8 cellular contexts compared by ENCODE assay signal in the genomic region with DNA sequence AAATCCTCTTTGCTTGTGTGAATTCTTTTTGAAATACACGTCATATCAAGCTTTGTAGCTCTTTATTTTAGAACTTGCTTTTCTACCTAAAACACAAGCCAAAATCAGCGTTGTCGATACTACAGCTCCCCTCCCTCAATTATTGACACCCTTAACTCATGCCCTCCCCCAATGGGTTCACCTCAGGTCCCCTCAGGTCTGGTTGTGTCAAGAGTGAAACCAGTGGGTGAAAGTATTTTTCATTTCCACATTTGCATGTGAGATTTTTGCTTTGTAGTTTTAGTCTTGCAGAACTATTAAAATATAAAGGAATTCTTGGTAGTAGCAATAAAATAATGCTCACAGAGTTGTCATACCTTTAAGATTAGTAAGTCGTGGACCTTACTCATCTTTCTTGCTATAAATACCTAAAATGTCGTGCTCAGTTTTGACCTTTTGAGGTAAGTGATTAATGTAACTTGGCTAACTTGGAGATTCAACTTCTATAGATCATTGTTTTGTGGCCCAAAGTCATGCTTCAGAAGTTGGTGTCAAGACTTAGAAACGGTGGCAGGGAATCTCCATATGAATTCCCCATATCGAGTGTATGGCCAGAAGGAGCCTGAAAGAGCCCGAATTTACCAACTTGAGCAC. TPM values are rescaled to one million over a fixed set of nuclear protein-coding genes. Genes with fewer than 3 reads are reported as not detected.
A peak's percentile ranks its signal among the peaks of the same experiment; 100 is the strongest.
DNase-seq lines count a peak whose midpoint lies in the region; ATAC-seq and TF ChIP-seq lines count a peak whose summit lies in the region.

No MANE protein-coding gene starts in this region.

- no peaks in the 10 kb centered on the region for H3K9me3 Mint-ChIP-seq in neural crest cell

- no peaks in the 10 kb centered on the region for H4K20me1 ChIP-seq in SK-N-SH (ENCODE audit: insufficient read depth)

- ATAC-seq in SK-N-SH treated with all-trans-retinoic acid at 6 μM for 48 hours = no peak
- ATAC-seq in HG03159 (IDR thresholded peaks at IDR 0.05; ENCODE audit: unreplicated experiment) = peak; percentile 44

- H3K79me2 ChIP-seq in SK-N-SH (ENCODE audit: insufficient read depth) = peaks cover 43% of the 10 kb centered on the region

- TF ChIP-seq POLR2A in testis (IDR thresholded peaks at IDR 0.05) (no peak), adrenal gland (IDR thresholded peaks at IDR 0.05) (no peak)

- peak overlapping the region; percentile 89 for H3K4me3 Mint-ChIP-seq in neural crest cell

- no peaks in the 10 kb centered on the region for H3K9me3 ChIP-seq in SK-N-SH
- no peaks in the 10 kb centered on the region for H3K9me3 ChIP-seq in testis
- no peaks in the 10 kb centered on the region for H3K9me3 ChIP-seq in adrenal gland (replicated peaks in 1 of 3)

- intact Hi-C loops in testis (cut with DNase I; ENCODE audit: low total_unique reads) (no loop called here), adrenal gland (cut with DNase I) (no loop called here)

- no peak overlapping the region for H3K27ac Mint-ChIP-seq in neural crest cell (ENCODE audit: unreplicated experiment)

- CTCF ChIA-PET in SK-N-SH (lab: Yijun Ruan, JAX) = no interaction called here

- no peak for TF ChIP-seq EP300 in SK-N-SH (IDR thresholded peaks at IDR 0.05; ENCODE audit: borderline replicate concordance in 1 of 2, low read depth in 1 of 2, low read length in 1 of 2)

- H3K27me3 Mint-ChIP-seq in neural crest cell (ENCODE audit: low read depth) = peaks cover 2% of the 10 kb centered on the region

- H3K4me3 ChIP-seq in SK-N-SH (ENCODE audit: low read depth in 2 of 2, low read length in 1 of 2) (peak overlapping the region; percentile 77 to 94), testis (no peak overlapping the region), adrenal gland (no peak overlapping the region)

- peak overlapping the region; percentile 92; the same call in 1 of the 2 replicates for H2AFZ ChIP-seq in SK-N-SH (ENCODE audit: low read depth)

- H3K36me3 ChIP-seq in SK-N-SH (replicated peaks in 1 of 2; ENCODE audit: control insufficient read depth in 1 of 2, insufficient read depth in 2 of 2, low read length in 1 of 2) = no peaks in the 10 kb centered on the region
- no peaks in the 10 kb centered on the region for H3K36me3 ChIP-seq in testis (ENCODE audit: low read depth, missing control alignments)
- no peaks in the 10 kb centered on the region for H3K36me3 ChIP-seq in adrenal gland (replicated peaks in 1 of 2)

- TF ChIP-seq CTCF in SK-N-SH (IDR thresholded peaks at IDR 0.05) (no peak), neural crest cell (conservative IDR thresholded peaks at IDR 0.05) (no peak), testis (IDR thresholded peaks at IDR 0.05) (no peak), adrenal gland (IDR thresholded peaks at IDR 0.05) (no peak)

- H3K9me2 ChIP-seq in SK-N-SH = no peaks in the 10 kb centered on the region

- DNase-seq in SK-N-SH (no peak), amniotic stem cell (lab: John Stamatoyannopoulos, UW) (peak; percentile 11), neural crest cell (ENCODE audit: low read depth, low spot score) (no peak), testis (no peak), 8988T (no peak), adrenal gland (no peak)

- H3K4me1 Mint-ChIP-seq in neural crest cell = peaks cover 25% of the 10 kb centered on the region

- H3K4me1 ChIP-seq in SK-N-SH (ENCODE audit: control insufficient read depth in 1 of 2, insufficient read depth in 2 of 2, low read depth in 1 of 2, low read length in 1 of 2) (peaks cover 11 to 12% of the 10 kb centered on the region in 2 experiments), testis (peaks cover 10% of the 10 kb centered on the region), adrenal gland (replicated peaks in 1 of 2) (peaks cover 7 to 18% of the 10 kb centered on the region in 2 donors)

- POLR2A ChIA-PET in SK-N-SH (lab: Yijun Ruan, JAX) = no interaction called here

- peak overlapping the region; percentile 85 for H3K4me2 ChIP-seq in SK-N-SH

- 69% methylated on average over 8 of the region's 8 CpGs for WGBS in SK-N-SH (ENCODE audit: low lambda C conversion rate)
- WGBS in testis, 2 donors = 65 to 72% methylated on average over 8 of the region's 8 CpGs
- WGBS in adrenal gland, 4 donors = 71 to 80% (median 76%) methylated on average over 8 of the region's 8 CpGs

- H3K36me3 Mint-ChIP-seq in neural crest cell (ENCODE audit: low read depth) = no peaks in the 10 kb centered on the region

- H3F3A ChIP-seq in SK-N-SH (replicated peaks; ENCODE audit: insufficient read depth) = peaks cover 15% of the 10 kb centered on the region

- TF ChIP-seq RAD21 in SK-N-SH (IDR thresholded peaks at IDR 0.05; ENCODE audit: low read length) = no peak

- H3K27me3 ChIP-seq in SK-N-SH (ENCODE audit: insufficient read depth) = no peaks in the 10 kb centered on the region
- no peaks in the 10 kb centered on the region for H3K27me3 ChIP-seq in testis
- no peaks in the 10 kb centered on the region for H3K27me3 ChIP-seq in adrenal gland

- peak overlapping the region; percentile 83 for H3K9ac ChIP-seq in SK-N-SH

- peak overlapping the region in 1 of 2 experiments; percentile 66; a peak in 2 of 4 replicates for H3K27ac ChIP-seq in SK-N-SH (ENCODE audit: low read depth in 2 of 2, low read length in 1 of 2)
- no peak overlapping the region for H3K27ac ChIP-seq in testis
- H3K27ac ChIP-seq in adrenal gland = no peak overlapping the region

TF ChIP-seq in SK-N-SH, 30 proteins besides CTCF, POLR2A, EP300 and RAD21 (continues in another document):
- TF ChIP-seq, protein P1, sequence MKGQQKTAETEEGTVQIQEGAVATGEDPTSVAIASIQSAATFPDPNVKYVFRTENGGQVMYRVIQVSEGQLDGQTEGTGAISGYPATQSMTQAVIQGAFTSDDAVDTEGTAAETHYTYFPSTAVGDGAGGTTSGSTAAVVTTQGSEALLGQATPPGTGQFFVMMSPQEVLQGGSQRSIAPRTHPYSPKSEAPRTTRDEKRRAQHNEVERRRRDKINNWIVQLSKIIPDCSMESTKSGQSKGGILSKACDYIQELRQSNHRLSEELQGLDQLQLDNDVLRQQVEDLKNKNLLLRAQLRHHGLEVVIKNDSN (IDR thresholded peaks at IDR 0.05; ENCODE audit: borderline replicate concordance, low read depth) = no peak
- no peak for TF ChIP-seq TAF1 (IDR thresholded peaks at IDR 0.05; ENCODE audit: borderline replicate concordance, low read depth, low read length)
- peak; percentile 29; the same call in 1 of the 2 replicates for TF ChIP-seq TCF12 (IDR thresholded peaks at IDR 0.05)
- TF ChIP-seq FOSL2 (IDR thresholded peaks at IDR 0.05; ENCODE audit: borderline replicate concordance, low read depth) = peak; percentile 34; the same call in 1 of the 2 replicates
- TF ChIP-seq, protein P2, sequence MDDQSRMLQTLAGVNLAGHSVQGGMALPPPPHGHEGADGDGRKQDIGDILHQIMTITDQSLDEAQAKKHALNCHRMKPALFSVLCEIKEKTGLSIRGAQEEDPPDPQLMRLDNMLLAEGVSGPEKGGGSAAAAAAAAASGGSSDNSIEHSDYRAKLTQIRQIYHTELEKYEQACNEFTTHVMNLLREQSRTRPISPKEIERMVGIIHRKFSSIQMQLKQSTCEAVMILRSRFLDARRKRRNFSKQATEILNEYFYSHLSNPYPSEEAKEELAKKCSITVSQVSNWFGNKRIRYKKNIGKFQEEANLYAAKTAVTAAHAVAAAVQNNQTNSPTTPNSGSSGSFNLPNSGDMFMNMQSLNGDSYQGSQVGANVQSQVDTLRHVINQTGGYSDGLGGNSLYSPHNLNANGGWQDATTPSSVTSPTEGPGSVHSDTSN (IDR thresholded peaks at IDR 0.05) = peak; percentile 64; the same call in 1 of the 2 replicates

TF ChIP-seq in SK-N-SH treated with all-trans-retinoic acid at 6 μM for 48 hours, 23 proteins besides CTCF, POLR2A, EP300 and RAD21 (continues in another document):
- TF ChIP-seq ZNF70 (CRISPR knock-in tag; IDR thresholded peaks at IDR 0.05) (no peak), PPARA (CRISPR knock-in tag; IDR thresholded peaks at IDR 0.05; ENCODE audit: borderline replicate concordance) (no peak), ARNTL (CRISPR knock-in tag; IDR thresholded peaks at IDR 0.05; ENCODE audit: borderline replicate concordance, low read depth) (no peak)
- TF ChIP-seq, protein P3, sequence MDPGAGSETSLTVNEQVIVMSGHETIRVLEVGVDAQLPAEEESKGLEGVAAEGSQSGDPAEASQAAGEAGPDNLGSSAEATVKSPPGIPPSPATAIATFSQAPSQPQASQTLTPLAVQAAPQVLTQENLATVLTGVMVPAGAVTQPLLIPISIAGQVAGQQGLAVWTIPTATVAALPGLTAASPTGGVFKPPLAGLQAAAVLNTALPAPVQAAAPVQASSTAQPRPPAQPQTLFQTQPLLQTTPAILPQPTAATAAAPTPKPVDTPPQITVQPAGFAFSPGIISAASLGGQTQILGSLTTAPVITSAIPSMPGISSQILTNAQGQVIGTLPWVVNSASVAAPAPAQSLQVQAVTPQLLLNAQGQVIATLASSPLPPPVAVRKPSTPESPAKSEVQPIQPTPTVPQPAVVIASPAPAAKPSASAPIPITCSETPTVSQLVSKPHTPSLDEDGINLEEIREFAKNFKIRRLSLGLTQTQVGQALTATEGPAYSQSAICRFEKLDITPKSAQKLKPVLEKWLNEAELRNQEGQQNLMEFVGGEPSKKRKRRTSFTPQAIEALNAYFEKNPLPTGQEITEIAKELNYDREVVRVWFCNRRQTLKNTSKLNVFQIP (CRISPR knock-in tag; IDR thresholded peaks at IDR 0.05; ENCODE audit: borderline replicate concordance, low read depth) = no peak
- TF ChIP-seq, protein P4, sequence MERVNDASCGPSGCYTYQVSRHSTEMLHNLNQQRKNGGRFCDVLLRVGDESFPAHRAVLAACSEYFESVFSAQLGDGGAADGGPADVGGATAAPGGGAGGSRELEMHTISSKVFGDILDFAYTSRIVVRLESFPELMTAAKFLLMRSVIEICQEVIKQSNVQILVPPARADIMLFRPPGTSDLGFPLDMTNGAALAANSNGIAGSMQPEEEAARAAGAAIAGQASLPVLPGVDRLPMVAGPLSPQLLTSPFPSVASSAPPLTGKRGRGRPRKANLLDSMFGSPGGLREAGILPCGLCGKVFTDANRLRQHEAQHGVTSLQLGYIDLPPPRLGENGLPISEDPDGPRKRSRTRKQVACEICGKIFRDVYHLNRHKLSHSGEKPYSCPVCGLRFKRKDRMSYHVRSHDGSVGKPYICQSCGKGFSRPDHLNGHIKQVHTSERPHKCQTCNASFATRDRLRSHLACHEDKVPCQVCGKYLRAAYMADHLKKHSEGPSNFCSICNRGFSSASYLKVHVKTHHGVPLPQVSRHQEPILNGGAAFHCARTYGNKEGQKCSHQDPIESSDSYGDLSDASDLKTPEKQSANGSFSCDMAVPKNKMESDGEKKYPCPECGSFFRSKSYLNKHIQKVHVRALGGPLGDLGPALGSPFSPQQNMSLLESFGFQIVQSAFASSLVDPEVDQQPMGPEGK (CRISPR knock-in tag; IDR thresholded peaks at IDR 0.05; ENCODE audit: borderline replicate concordance) = no peak

RNA-seq across cellular contexts. Expression of a gene that starts 1.7 kb away (rescaled TPM):
- 22.3 and 22.9 TPM in 2 replicates for polyA plus RNA-seq in SK-N-SH (2012; rRNA removed)
- polyA plus RNA-seq in SK-N-SH (2012; cell fraction: cytosol; rRNA removed) = 23.0 and 28.2 TPM in 2 replicates
- polyA plus RNA-seq in SK-N-SH (2012; cell fraction: nucleus; rRNA removed) = 22.4 and 25.8 TPM in 2 replicates
- 27.1 and 27.3 TPM in 2 replicates for total RNA-seq in neural crest cell
- total RNA-seq in testis = 10 to 100 TPM; 20.6 to 30.2 TPM
- 25.7 TPM for polyA plus RNA-seq in testis (ENCODE audit: insufficient read depth, low read depth, low replicate concordance)
- total RNA-seq in adrenal gland = 10 to 100 TPM in 1 of 8 donors, 1 to 10 TPM in 7; 5.8 to 12.0 (median 7.8) TPM
- polyA plus RNA-seq in adrenal gland = 10 to 100 TPM in 1 of 3 donors, 1 to 10 TPM in 2; 5.2 to 12.9 (median 6.4) TPM

Comparison
In these comparisons a context has a peak if more than half of its experiments do, and no peak if none do; other contexts are left out.
1. H3K4me3 ChIP-seq: peak in SK-N-SH (2 of 2); none in testis (0 of 2) and adrenal gland (0 of 4).